ENCODE assay signal across 7 cellular contexts in genomic region chr19:681029-681626, GRCh38. TPM values are rescaled to one million over a fixed set of nuclear protein-coding genes. Genes with fewer than 3 reads are reported as not detected.
DNase-seq lines count a peak whose midpoint lies in the region; ATAC-seq and TF ChIP-seq lines count a peak whose summit lies in the region.
"Had no signal": no experiment of that assay in that cellular context is flagged by ENCODE, and none has a peak within 500 bp of the region (broad histone marks: within the 10 kb centered on the region; RNA-seq: fewer than 3 reads in every experiment).

No MANE protein-coding gene starts in this region.

- H3K4me3 ChIP-seq in CD8-positive, alpha-beta T cell (ENCODE audit: low read depth, low read length) = peak overlapping the region; percentile 94
- no peak overlapping the region for H3K4me3 ChIP-seq in NT2/D1 (ENCODE audit: insufficient read length, low read depth)
- H3K4me3 ChIP-seq in epithelial cell of proximal tubule (ENCODE audit: low read depth, low read length) = peak overlapping the region; percentile 67

- DNase-seq in CD8-positive, alpha-beta T cell = peak in 2 of 7 experiments; percentile 46 to 88
- peak; percentile 88 for DNase-seq in NT2/D1 (ENCODE audit: low read depth, low spot score)
- DNase-seq in epithelial cell of proximal tubule (ENCODE audit: low read depth) = no peak
- DNase-seq in stimulated activated CD4-positive, alpha-beta T cell treated with anti-CD3 and anti-CD28 coated beads, Interleukin-12 subunit alpha, Interleukin-12 subunit beta, amount 100 ng/mL, for 48 hours (ENCODE audit: low read depth in 2 of 3, low spot score in 1 of 3) = peak in 2 of 3 donors; percentile 88 to 97
- DNase-seq in NCI-H2081 treated with DMSO at 0.1 percent for 48 hours (lab: John Stamatoyannopoulos, UW) = no peak

- H3K9me3 Mint-ChIP-seq in CD8-positive, alpha-beta T cell = no peaks in the 10 kb centered on the region

- H3K36me3 ChIP-seq in CD8-positive, alpha-beta T cell (ENCODE audit: insufficient read depth, low read length) = no peaks in the 10 kb centered on the region
- peaks cover 27% of the 10 kb centered on the region for H3K36me3 ChIP-seq in NT2/D1 (ENCODE audit: insufficient read depth, insufficient read length, low read length)

- CTCF ChIA-PET in CD8-positive, alpha-beta T cell (lab: Charles Lee) = interaction anchor here (1.3 kb wide), 1 partner anchor 18 kb away, joined by 3 read pairs; the partner anchor contains the start of gene RNF126

- H3K4me1 ChIP-seq in CD8-positive, alpha-beta T cell (ENCODE audit: insufficient read depth, low read length) = peaks cover 20% of the 10 kb centered on the region
- H3K4me1 ChIP-seq in NT2/D1 (ENCODE audit: insufficient read depth, insufficient read length) = peaks cover 23% of the 10 kb centered on the region

- H3K27me3 ChIP-seq in CD8-positive, alpha-beta T cell (ENCODE audit: insufficient read depth, low read length) = no peaks in the 10 kb centered on the region
- H3K27me3 ChIP-seq in NT2/D1 (ENCODE audit: insufficient read depth, insufficient read length) = peaks cover 5% of the 10 kb centered on the region

- POLR2A ChIA-PET in CD8-positive, alpha-beta T cell (lab: Charles Lee) = interaction anchor here (0.6 to 0.9 kb wide), 3 partner anchors 18 to 47 kb away, joined by 3 to 4 read pairs (median 3); partner anchors contain the start of genes POLRMT and RNF126

- peak overlapping the region; percentile 73 for H3K27ac ChIP-seq in CD8-positive, alpha-beta T cell (ENCODE audit: low read depth, low read length)

- H3K27ac Mint-ChIP-seq in CD8-positive, alpha-beta T cell = peak overlapping the region; percentile 97

- TF ChIP-seq CTCF in CD8-positive, alpha-beta T cell (IDR thresholded peaks at IDR 0.05) = no peak
- TF ChIP-seq CTCF in epithelial cell of proximal tubule (conservative IDR thresholded peaks at IDR 0.05; ENCODE audit: low read depth, low read length) = no peak

- no peaks in the 10 kb centered on the region for H3K36me3 Mint-ChIP-seq in CD8-positive, alpha-beta T cell

- peak overlapping the region; percentile 91 for H3K4me3 Mint-ChIP-seq in CD8-positive, alpha-beta T cell

- H3K27me3 Mint-ChIP-seq in CD8-positive, alpha-beta T cell (ENCODE audit: low read depth) = no peaks in the 10 kb centered on the region

- peaks cover 8% of the 10 kb centered on the region for H3K4me1 Mint-ChIP-seq in CD8-positive, alpha-beta T cell (ENCODE audit: low read depth)

- intact Hi-C loops in CD8-positive, alpha-beta T cell (cut with DNase I, micrococcal nuclease) = loop anchor here (2.0 to 5.0 kb wide), 4 partner anchors 94 to 310 kb away; partner anchors contain the start of genes CDC34 (in 1 of the 2) and HCN2 (in 1 of the 2)

- peak overlapping the region; percentile 27 for H3K9ac ChIP-seq in NT2/D1 (ENCODE audit: insufficient read length, low read depth)

- H3K9me3 ChIP-seq in CD8-positive, alpha-beta T cell (ENCODE audit: low read length) = no peaks in the 10 kb centered on the region
- no peaks in the 10 kb centered on the region for H3K9me3 ChIP-seq in NT2/D1 (ENCODE audit: insufficient read depth, low read length)

- no peak for ATAC-seq in CD8-positive, alpha-beta T cell
- no peak for ATAC-seq in GM18868 (IDR thresholded peaks at IDR 0.05; ENCODE audit: unreplicated experiment)

RNA-seq across cellular contexts. Expression of gene FSTL3, which starts 4.9 kb away (rescaled TPM):
- total RNA-seq in CD8-positive, alpha-beta T cell = 1 to 10 TPM; 1.8 to 2.4 TPM
- 199 and 483 TPM in 2 replicates for total RNA-seq in epithelial cell of proximal tubule

RNA-seq across cellular contexts. Expression of gene PRSS57, which starts 14.1 kb away (rescaled TPM):
- not detected for total RNA-seq in CD8-positive, alpha-beta T cell
- total RNA-seq in epithelial cell of proximal tubule = not detected in 2 replicates
- total RNA-seq: M059J had no signal

RNA-seq across cellular contexts. Expression of gene RNF126, which starts 18.1 kb away (rescaled TPM):
- 100 to 1,000 TPM in 1 of 2 experiments, 10 to 100 TPM in 1; 99.7 to 107 TPM for total RNA-seq in CD8-positive, alpha-beta T cell
- total RNA-seq in epithelial cell of proximal tubule = 102 and 161 TPM in 2 replicates

RNA-seq across cellular contexts. Expression of gene PALM, which starts 27.6 kb away (rescaled TPM):
- total RNA-seq in CD8-positive, alpha-beta T cell = not detected
- 3.2 and 17.1 TPM in 2 replicates for total RNA-seq in epithelial cell of proximal tubule

RNA-seq across cellular contexts. Expression of gene FGF22, which starts 41.4 kb away (rescaled TPM):
- under 1 TPM; 0.65 to 0.97 TPM for total RNA-seq in CD8-positive, alpha-beta T cell
- total RNA-seq in epithelial cell of proximal tubule = 0.29 TPM in 1 of 2 replicates, not detected in the other
- total RNA-seq: M059J had no signal

Comparison
In these comparisons a context has a peak if more than half of its experiments do, and no peak if none do; other contexts are left out.
1. DNase-seq: peak in NT2/D1 (single experiment) and stimulated activated CD4-positive, alpha-beta T cell treated with anti-CD3 and anti-CD28 coated beads, Interleukin-12 subunit alpha, Interleukin-12 subunit beta, amount 100 ng/mL, for 48 hours (2 of 3); none in epithelial cell of proximal tubule (single experiment) and NCI-H2081 treated with DMSO at 0.1 percent for 48 hours (single experiment).
2. RNA of gene FSTL3, which starts 4.9 kb away (total RNA-seq): 199 to 483 TPM in epithelial cell of proximal tubule; 1.8 to 2.4 TPM in CD8-positive, alpha-beta T cell; every median in the first group is over 10 times any median in the second.